Comparison of ENCODE assay signal across 1 cellular context in the genomic region with DNA sequence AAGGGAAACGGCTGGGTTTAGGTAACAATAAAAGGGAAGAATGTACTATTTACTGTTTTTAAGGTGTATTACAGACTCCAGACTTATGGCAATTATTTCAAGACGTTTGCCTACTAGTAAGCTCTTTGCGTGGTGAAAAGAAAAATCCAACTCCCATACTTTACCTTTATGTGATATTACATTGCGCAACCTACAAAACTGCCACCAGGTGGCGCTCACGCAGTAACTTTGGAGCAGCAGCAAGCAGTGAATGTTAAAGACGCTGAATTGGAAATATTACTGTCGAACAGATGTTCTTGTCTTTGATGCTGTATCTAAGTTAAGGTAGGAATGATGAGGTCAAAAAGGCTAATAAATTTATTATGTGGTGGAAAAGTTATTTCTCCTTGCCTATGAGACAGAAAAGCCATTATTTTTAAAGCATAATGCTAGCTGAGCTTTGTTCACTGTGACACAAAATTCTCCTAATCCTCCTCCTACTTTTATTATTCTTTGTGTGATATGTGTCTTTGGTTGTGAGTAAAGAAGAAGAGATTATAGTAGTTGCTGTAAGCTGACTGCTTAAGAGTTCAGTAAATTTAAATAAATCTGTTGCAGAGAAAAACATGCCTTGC.
TF ChIP-seq lines count a peak whose summit lies in the region.

No MANE protein-coding gene starts in this region.

TF ChIP-seq in H1, 55 proteins besides CTCF, POLR2A, EP300 and RAD21:
- TF ChIP-seq CHD2 (IDR thresholded peaks at IDR 0.05; ENCODE audit: low read length) (no peak), TCF12 (IDR thresholded peaks at IDR 0.05; ENCODE audit: low read depth, low read length) (0 out of 2 replicates have a peak, but pooled peaks have one; percentile 24), CEBPB (IDR thresholded peaks at IDR 0.05; ENCODE audit: low read depth, low read length) (peak; percentile 99), SRF (IDR thresholded peaks at IDR 0.05; ENCODE audit: low read depth, low read length) (no peak), SIRT6 (IDR thresholded peaks at IDR 0.05; ENCODE audit: low read length) (no peak), ZNF274 (IDR thresholded peaks at IDR 0.05; ENCODE audit: borderline replicate concordance, extremely low read depth, low read length) (no peak), BACH1 (IDR thresholded peaks at IDR 0.05; ENCODE audit: low read length) (no peak), TEAD4 (IDR thresholded peaks at IDR 0.05; ENCODE audit: low read depth, low read length) (0 out of 2 replicates have a peak, but pooled peaks have one; percentile 25)
